In the genomic region with DNA sequence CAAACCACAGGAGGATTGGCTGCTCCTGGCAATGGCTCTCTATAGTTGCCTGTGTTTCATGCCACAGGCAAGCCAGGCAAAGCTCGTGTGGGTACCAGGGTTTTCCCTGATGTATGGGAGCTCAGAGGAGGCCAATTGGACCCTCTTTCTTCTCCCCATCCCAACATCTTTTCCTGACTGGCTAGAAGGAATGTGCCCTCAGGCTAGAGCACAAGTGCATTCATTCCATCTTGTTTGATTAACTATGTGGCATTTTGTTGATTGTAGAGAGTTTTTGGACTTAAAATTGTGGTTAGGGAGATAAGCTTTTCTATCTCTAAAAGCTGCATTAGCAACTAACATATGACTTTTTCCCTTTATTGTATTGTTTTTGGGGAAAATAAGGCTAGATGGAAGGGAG, we compare ENCODE assay signal across 21 cellular contexts.
"Had no signal": no experiment of that assay in that cellular context is flagged by ENCODE, and none has a peak within 500 bp of the region (broad histone marks: within the 10 kb centered on the region; RNA-seq: fewer than 3 reads in every experiment).

No MANE protein-coding gene starts in this region.

- H3K4me3 ChIP-seq: hepatocyte, lower lobe of right lung, upper lobe of left lung had no signal

- H3K27me3 Mint-ChIP-seq: activated CD4-positive, alpha-beta T cell treated with anti-CD3 and anti-CD28 coated beads, Interleukin-2, amount 10 ng/mL, durations not matched to agents 7 days and 5 days; activated T-helper 17 cell treated with anti-CD3 and anti-CD28 coated beads, Interleukin-2, amount 50 U/mL, for 72 hours; brain had no signal

- H3K4me3 Mint-ChIP-seq: activated CD4-positive, alpha-beta T cell treated with anti-CD3 and anti-CD28 coated beads, Interleukin-2, amount 10 ng/mL, durations not matched to agents 7 days and 5 days; activated CD8-positive, alpha-beta T cell treated with anti-CD3 and anti-CD28 coated beads, Interleukin-2, amount 10 ng/mL, durations not matched to agents 7 days and 5 days; activated naive CD8-positive, alpha-beta T cell; activated T-helper 17 cell treated with anti-CD3 and anti-CD28 coated beads, Interleukin-2, amount 50 U/mL, for 72 hours; immature natural killer cell; natural killer cell; T-cell; T-helper 2 cell treated with Interferon-gamma antibody and Interleukin-4, amounts not matched to agents 5 μg/mL and 100 μg/mL, for 36 hours had no signal

- H3K9me3 Mint-ChIP-seq: activated CD4-positive, alpha-beta T cell treated with anti-CD3 and anti-CD28 coated beads, Interleukin-2, amount 10 ng/mL, durations not matched to agents 7 days and 5 days; activated T-helper 17 cell treated with anti-CD3 and anti-CD28 coated beads, Interleukin-2, amount 50 U/mL, for 72 hours; T-cell; T-helper 2 cell treated with Interferon-gamma antibody and Interleukin-4, amounts not matched to agents 5 μg/mL and 100 μg/mL, for 36 hours had no signal

- DNase-seq: activated CD4-positive, alpha-beta T cell treated with anti-CD3 and anti-CD28 coated beads, Interleukin-2, amount 10 ng/mL, durations not matched to agents 7 days and 5 days; activated CD8-positive, alpha-beta T cell treated with anti-CD3 and anti-CD28 coated beads, Interleukin-2, amount 10 ng/mL, durations not matched to agents 7 days and 5 days; amygdala; effector CD4-positive, alpha-beta T cell; foreskin melanocyte; glutamatergic neuron; immature natural killer cell; lower lobe of right lung; natural killer cell; stimulated activated CD4-positive, alpha-beta T cell treated with anti-CD3 and anti-CD28 coated beads, Interleukin-12 subunit alpha, Interleukin-12 subunit beta, amount 100 ng/mL, for 4 hours; stimulated activated CD4-positive, alpha-beta T cell treated with anti-CD3 and anti-CD28 coated beads, Interleukin-4, amount 100 ng/mL, for 4 hours; stimulated activated naive CD8-positive, alpha-beta T cell treated with anti-CD3 and anti-CD28 coated beads, Interleukin-15, Interleukin-2, amounts not matched to agents 100 U/mL and 50 U/mL, for 24 hours; T-cell had no signal

- H3K36me3 Mint-ChIP-seq: activated naive CD8-positive, alpha-beta T cell; brain; immature natural killer cell; natural killer cell; T-cell had no signal

- H3K4me1 Mint-ChIP-seq: activated CD4-positive, alpha-beta T cell treated with anti-CD3 and anti-CD28 coated beads, Interleukin-2, amount 10 ng/mL, durations not matched to agents 7 days and 5 days; activated T-helper 17 cell treated with anti-CD3 and anti-CD28 coated beads, Interleukin-2, amount 50 U/mL, for 72 hours; immature natural killer cell; natural killer cell; T-cell had no signal

- H3K27ac Mint-ChIP-seq: activated CD4-positive, alpha-beta T cell treated with anti-CD3 and anti-CD28 coated beads, Interleukin-2, amount 10 ng/mL, durations not matched to agents 7 days and 5 days; activated CD8-positive, alpha-beta T cell treated with anti-CD3 and anti-CD28 coated beads, Interleukin-2, amount 10 ng/mL, durations not matched to agents 7 days and 5 days; activated naive CD8-positive, alpha-beta T cell; activated T-helper 17 cell treated with anti-CD3 and anti-CD28 coated beads, Interleukin-2, amount 50 U/mL, for 72 hours; immature natural killer cell; natural killer cell; T-cell; T-helper 2 cell treated with Interferon-gamma antibody and Interleukin-4, amounts not matched to agents 5 μg/mL and 100 μg/mL, for 36 hours had no signal

- ATAC-seq: activated CD4-positive, CD25-positive, alpha-beta regulatory T cell treated with anti-CD3 and anti-CD28 coated beads, Interleukin-2, amount 50 U/mL, for 24 hours; activated CD8-positive, alpha-beta T cell treated with anti-CD3 and anti-CD28 coated beads, Interleukin-2, amount 10 ng/mL, durations not matched to agents 7 days and 5 days; activated T-helper 17 cell treated with anti-CD3 and anti-CD28 coated beads, Interleukin-2, amount 50 U/mL, for 72 hours; left lobe of liver; lower lobe of right lung; natural killer cell; stimulated activated naive CD8-positive, alpha-beta T cell treated with anti-CD3 and anti-CD28 coated beads, Interleukin-15, Interleukin-2, amounts not matched to agents 100 U/mL and 50 U/mL, for 24 hours; T-cell had no signal
